In the genomic region with DNA sequence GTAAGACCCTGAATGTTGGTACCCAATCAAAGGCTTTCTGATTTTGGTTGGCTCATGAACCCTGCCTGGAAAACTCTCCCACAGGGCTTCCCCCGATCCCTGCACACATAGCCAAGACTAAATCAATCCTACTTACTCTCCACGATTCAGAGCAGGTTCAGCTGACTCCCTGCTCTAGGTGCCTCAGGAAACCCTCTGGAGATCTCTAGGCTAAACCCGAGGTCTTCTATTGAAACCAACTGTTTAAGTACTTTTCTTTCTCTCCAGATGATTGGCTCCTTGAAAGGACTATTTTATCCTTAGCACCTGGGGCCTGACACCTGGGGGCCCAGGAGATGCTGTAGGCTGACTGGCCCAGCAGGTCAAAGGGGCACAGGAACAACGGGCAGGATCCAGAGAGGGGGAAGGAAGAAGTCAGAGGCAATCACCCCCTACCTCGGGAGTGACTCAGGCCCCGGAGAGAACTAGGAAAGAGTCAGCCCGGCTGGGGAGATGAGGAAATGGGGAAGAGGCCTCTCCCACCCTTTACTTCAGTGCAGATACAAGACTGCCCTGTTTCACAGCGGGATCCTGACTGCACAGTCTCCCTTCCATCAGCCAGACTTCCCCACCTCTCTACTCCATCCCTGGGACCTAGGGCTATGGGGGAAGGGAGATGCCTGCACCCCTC, we compare ENCODE assay signal across 8 cellular contexts. TPM values are rescaled to one million over a fixed set of nuclear protein-coding genes. Genes with fewer than 3 reads are reported as not detected.
DNase-seq lines count a peak whose midpoint lies in the region; ATAC-seq and TF ChIP-seq lines count a peak whose summit lies in the region.

No MANE protein-coding gene starts in this region.

- ATAC-seq in WTC11 (no peak), left cardiac atrium (no peak), HG03460 (IDR thresholded peaks at IDR 0.05; ENCODE audit: unreplicated experiment) (no peak), HG03571 (IDR thresholded peaks at IDR 0.05; ENCODE audit: unreplicated experiment) (no peak)

- peaks cover 34% of the 10 kb centered on the region for H3K4me1 Mint-ChIP-seq in WTC11

- peaks cover 12% of the 10 kb centered on the region for H3K36me3 Mint-ChIP-seq in WTC11

- H3K4me2 ChIP-seq in smooth muscle cell: peak overlapping the region; percentile 93

- intact Hi-C loops in left cardiac atrium (cut with DNase I): no loop called here

- CTCF ChIA-PET in WTC11 (lab: Charles Lee): interaction anchor here (1.1 to 3.9 kb wide), 6 partner anchors 10 to 276 kb away, joined by 3 to 47 read pairs (median 4); a partner anchor contains a TSS

- peaks cover 54% of the 10 kb centered on the region for H4K20me1 ChIP-seq in smooth muscle cell (ENCODE audit: low read depth)

- H3K4me3 ChIP-seq in HAP-1: peak overlapping the region; percentile 68
- peak overlapping the region; percentile 59 for H3K4me3 ChIP-seq in smooth muscle cell

- in situ Hi-C loops in ACHN (cut with HindIII; ENCODE audit: low pct_ligation_motif_present, low pct_unique_long_range_greater_than_20kb, low sequenced_read_pairs): no loop called here
- in situ Hi-C loops in HAP-1 (cut with MboI; ENCODE audit: low sequenced_read_pairs): no loop called here

- H3K27ac Mint-ChIP-seq in WTC11: peak overlapping the region; percentile 84; the same call in 1 of the 2 replicates

- peaks cover 4% of the 10 kb centered on the region for H3F3A ChIP-seq in smooth muscle cell (ENCODE audit: low read depth)

- 24% methylated on average over 8 of the region's 8 CpGs for WGBS in smooth muscle cell (ENCODE audit: low lambda C conversion rate)

- POLR2A ChIA-PET in WTC11 (lab: Charles Lee): no interaction called here

- no peaks in the 10 kb centered on the region for H3K27me3 Mint-ChIP-seq in WTC11 (ENCODE audit: low read depth)

- H3K36me3 ChIP-seq in HAP-1 (replicated peaks): peaks cover 19% of the 10 kb centered on the region
- no peaks in the 10 kb centered on the region for H3K36me3 ChIP-seq in smooth muscle cell (ENCODE audit: low read depth)

- TF ChIP-seq CTCF in WTC11 (IDR thresholded peaks at IDR 0.05) (no peak), smooth muscle cell (IDR thresholded peaks at IDR 0.05; ENCODE audit: borderline replicate concordance, insufficient read depth, poor library complexity, severe bottlenecking) (no peak)

- H3K9me3 Mint-ChIP-seq in WTC11: no peaks in the 10 kb centered on the region

- no peak overlapping the region for H2AFZ ChIP-seq in smooth muscle cell (ENCODE audit: low read depth)

- peak overlapping the region; percentile 73 for H3K9ac ChIP-seq in smooth muscle cell (ENCODE audit: low read depth)

- H3K27me3 ChIP-seq in HAP-1 (ENCODE audit: low read depth) (no peaks in the 10 kb centered on the region), smooth muscle cell (ENCODE audit: low read depth) (no peaks in the 10 kb centered on the region)

- DNase-seq in ACHN: peak; percentile 57
- no peak for DNase-seq in HAP-1 (ENCODE audit: low spot score in 2 of 2)
- DNase-seq in WTC11 (ENCODE audit: low spot score): no peak
- peak; percentile 55 for DNase-seq in left cardiac atrium
- DNase-seq in smooth muscle cell (lab: John Stamatoyannopoulos, UW; ENCODE audit: unreplicated experiment): no peak
- no peak for DNase-seq in mesenteric fat pad (ENCODE audit: low spot score)

- H3K9me3 ChIP-seq in HAP-1: no peaks in the 10 kb centered on the region
- H3K9me3 ChIP-seq in smooth muscle cell (replicated peaks; ENCODE audit: low read depth): no peaks in the 10 kb centered on the region

- H3K4me3 Mint-ChIP-seq in WTC11: peak overlapping the region; percentile 80

- peaks cover 66% of the 10 kb centered on the region for H3K79me2 ChIP-seq in smooth muscle cell (ENCODE audit: low read depth)

- peak overlapping the region; percentile 69 for H3K27ac ChIP-seq in smooth muscle cell (ENCODE audit: low read depth)

- H3K4me1 ChIP-seq in HAP-1: peaks cover 10% of the 10 kb centered on the region
- H3K4me1 ChIP-seq in smooth muscle cell (ENCODE audit: low read depth): peaks cover 20% of the 10 kb centered on the region

TF ChIP-seq in WTC11, 78 proteins besides CTCF, POLR2A, EP300 and RAD21:
- TF ChIP-seq, protein P1, sequence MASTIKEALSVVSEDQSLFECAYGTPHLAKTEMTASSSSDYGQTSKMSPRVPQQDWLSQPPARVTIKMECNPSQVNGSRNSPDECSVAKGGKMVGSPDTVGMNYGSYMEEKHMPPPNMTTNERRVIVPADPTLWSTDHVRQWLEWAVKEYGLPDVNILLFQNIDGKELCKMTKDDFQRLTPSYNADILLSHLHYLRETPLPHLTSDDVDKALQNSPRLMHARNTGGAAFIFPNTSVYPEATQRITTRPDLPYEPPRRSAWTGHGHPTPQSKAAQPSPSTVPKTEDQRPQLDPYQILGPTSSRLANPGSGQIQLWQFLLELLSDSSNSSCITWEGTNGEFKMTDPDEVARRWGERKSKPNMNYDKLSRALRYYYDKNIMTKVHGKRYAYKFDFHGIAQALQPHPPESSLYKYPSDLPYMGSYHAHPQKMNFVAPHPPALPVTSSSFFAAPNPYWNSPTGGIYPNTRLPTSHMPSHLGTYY (CRISPR knock-in tag; IDR thresholded peaks at IDR 0.05): no peak
- TF ChIP-seq HMGA2 (CRISPR knock-in tag; IDR thresholded peaks at IDR 0.05): no peak

RNA-seq across cellular contexts. Expression of a gene that starts 2.0 kb away (rescaled TPM):
- total RNA-seq in WTC11 (2021) (33.4 to 40.5 TPM (median 34.6 TPM) in 3 replicates), left cardiac atrium (10 to 100 TPM; 23.4 to 30.5 TPM), smooth muscle cell (12.7 and 17.7 TPM in 2 replicates), mesenteric fat pad (42.1 TPM)
- polyA plus RNA-seq in smooth muscle cell: 37.1 and 37.4 TPM in 2 replicates

RNA-seq across cellular contexts. Expression of a gene that starts 6.3 kb away (rescaled TPM):
- total RNA-seq in WTC11 (2021) (0.80 to 1.3 TPM (median 0.85 TPM) in 3 replicates), left cardiac atrium (not detected), smooth muscle cell (not detected in 2 replicates), mesenteric fat pad (not detected)
- polyA plus RNA-seq in smooth muscle cell: 3.6 and 8.2 TPM in 2 replicates

RNA-seq across cellular contexts. Expression of a gene that starts 13.1 kb away (rescaled TPM):
- total RNA-seq in WTC11 (2021) (51.0 to 56.6 TPM (median 51.1 TPM) in 3 replicates), left cardiac atrium (10 to 100 TPM; 35.5 to 47.8 TPM), smooth muscle cell (30.3 and 33.3 TPM in 2 replicates), mesenteric fat pad (57.4 TPM)
- polyA plus RNA-seq in smooth muscle cell: 42.0 and 43.5 TPM in 2 replicates

RNA-seq across cellular contexts. Expression of a gene that starts 14.1 kb away (rescaled TPM):
- total RNA-seq in WTC11 (2021): 2.3 to 2.7 TPM (median 2.6 TPM) in 3 replicates
- 1 to 10 TPM; 2.0 to 3.4 TPM for total RNA-seq in left cardiac atrium
- total RNA-seq in smooth muscle cell: 0.27 TPM in 1 of 2 replicates, not detected in the other
- polyA plus RNA-seq in smooth muscle cell: 2.8 and 3.7 TPM in 2 replicates
- total RNA-seq in mesenteric fat pad: 2.3 TPM

RNA-seq across cellular contexts. Expression of a gene that starts 27.0 kb away (rescaled TPM):
- total RNA-seq in WTC11 (2021): 31.3 to 39.3 TPM (median 32.1 TPM) in 3 replicates
- 1 to 10 TPM; 5.4 to 6.4 TPM for total RNA-seq in left cardiac atrium
- 7.7 and 9.3 TPM in 2 replicates for total RNA-seq in smooth muscle cell
- 8.0 and 10.3 TPM in 2 replicates for polyA plus RNA-seq in smooth muscle cell
- total RNA-seq in mesenteric fat pad: 5.3 TPM

Comparison
In these comparisons a context has a peak if more than half of its experiments do, and no peak if none do; other contexts are left out.
1. DNase-seq: peak in ACHN (single experiment) and left cardiac atrium (single experiment); none in HAP-1 (0 of 2), WTC11 (single experiment), smooth muscle cell (single experiment) and mesenteric fat pad (single experiment).